In genomic region chr12:41512531-41512930, GRCh38 we compare ENCODE assay signal across 1 cellular context.
TF ChIP-seq lines count a peak whose summit lies in the region.

No MANE protein-coding gene starts in this region.

TF ChIP-seq in HepG2, 621 proteins besides CTCF, POLR2A, EP300 and RAD21 (continued from another document):
- TF ChIP-seq ZBTB4 (CRISPR knock-in tag; IDR thresholded peaks at IDR 0.05; ENCODE audit: borderline replicate concordance) (no peak), SUZ12 (IDR thresholded peaks at IDR 0.05; ENCODE audit: low read depth, low read length) (no peak), ZNF766 (CRISPR knock-in tag; IDR thresholded peaks at IDR 0.05; ENCODE audit: borderline replicate concordance) (no peak), RXRB (CRISPR knock-in tag; IDR thresholded peaks at IDR 0.05; ENCODE audit: borderline replicate concordance) (no peak), REST (IDR thresholded peaks at IDR 0.05; ENCODE audit: borderline replicate concordance in 1 of 2, low read depth in 1 of 2, low read length in 2 of 2) (no peak), GLMP (CRISPR knock-in tag; IDR thresholded peaks at IDR 0.05; ENCODE audit: borderline replicate concordance) (no peak), ZNF260 (CRISPR knock-in tag; IDR thresholded peaks at IDR 0.05; ENCODE audit: borderline replicate concordance, low read depth) (no peak), MEIS1 (CRISPR knock-in tag; IDR thresholded peaks at IDR 0.05; ENCODE audit: borderline replicate concordance) (no peak), ZNF382 (CRISPR knock-in tag; IDR thresholded peaks at IDR 0.05; ENCODE audit: borderline replicate concordance) (no peak), GFI1 (CRISPR knock-in tag; IDR thresholded peaks at IDR 0.05; ENCODE audit: borderline replicate concordance) (no peak), ZNF607 (CRISPR knock-in tag; IDR thresholded peaks at IDR 0.05; ENCODE audit: borderline replicate concordance) (no peak), ZNF232 (CRISPR knock-in tag; IDR thresholded peaks at IDR 0.05; ENCODE audit: borderline replicate concordance) (no peak), FOXM1 (CRISPR knock-in tag; IDR thresholded peaks at IDR 0.05) (no peak), AFF4 (CRISPR knock-in tag; IDR thresholded peaks at IDR 0.05) (no peak)
TF ChIP-seq in HepG2: peak in this region for 0.
